11 cellular contexts compared by ENCODE assay signal in the genomic region with DNA sequence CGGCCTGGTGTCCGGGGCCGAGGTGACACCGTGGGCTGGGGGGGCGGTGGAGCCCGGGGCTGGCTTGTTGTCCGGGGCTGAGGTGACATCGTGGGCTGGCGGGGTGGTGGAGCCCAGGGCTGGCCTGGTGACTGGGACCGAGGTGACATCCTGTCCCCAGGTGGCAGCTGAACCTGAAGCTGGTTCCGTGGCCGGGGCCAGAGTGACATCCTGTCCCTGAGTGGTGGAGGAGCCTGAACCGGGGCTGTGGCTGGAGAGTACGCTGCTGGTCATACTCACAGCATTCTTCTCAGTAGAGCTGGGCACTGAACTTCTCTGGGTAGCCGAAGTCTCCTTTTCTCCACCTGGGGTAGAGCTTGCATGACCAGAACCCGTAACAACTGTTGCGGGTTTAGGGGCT. TPM values are rescaled to one million over a fixed set of nuclear protein-coding genes. Genes with fewer than 3 reads are reported as not detected.
DNase-seq lines count a peak whose midpoint lies in the region; ATAC-seq and TF ChIP-seq lines count a peak whose summit lies in the region.
"Had no signal": no experiment of that assay in that cellular context is flagged by ENCODE, and none has a peak within 500 bp of the region (broad histone marks: within the 10 kb centered on the region; RNA-seq: fewer than 3 reads in every experiment).

No MANE protein-coding gene starts in this region.

- H3K9me3 Mint-ChIP-seq in GM23338 = peaks cover 6% of the 10 kb centered on the region; the same call in 1 of the 3 replicates
- peaks cover 0 to 2% (median 0%) of the 10 kb centered on the region in 7 donors for H3K9me3 Mint-ChIP-seq in naive B cell

- H3K4me3 ChIP-seq in GM23338 (no peak overlapping the region), breast epithelium (peak overlapping the region in 2 of 3 donors; percentile 62 to 73), coronary artery (no peak overlapping the region)

- no peak for TF ChIP-seq POLR2A in breast epithelium (IDR thresholded peaks at IDR 0.05)

- no peaks in the 10 kb centered on the region for H3K9me2 ChIP-seq in GM23338 (ENCODE audit: insufficient read depth)

- H3K27ac ChIP-seq in GM23338 (ENCODE audit: low read depth) = no peak overlapping the region
- H3K27ac ChIP-seq in breast epithelium = peak overlapping the region; percentile 98
- H3K27ac ChIP-seq in coronary artery = peak overlapping the region in 1 of 2 donors; percentile 94

- H3K36me3 ChIP-seq in GM23338 (ENCODE audit: insufficient read depth) (peaks cover 2% of the 10 kb centered on the region), breast epithelium (no peaks in the 10 kb centered on the region)

- no peaks in the 10 kb centered on the region for H3K9me3 ChIP-seq in breast epithelium

- H3K79me2 ChIP-seq in GM23338 (replicated peaks; ENCODE audit: insufficient read depth) = peaks cover 16% of the 10 kb centered on the region

- TF ChIP-seq CTCF in GM23338 (conservative IDR thresholded peaks at IDR 0.05; ENCODE audit: low read depth in 2 of 2) (no peak), breast epithelium (IDR thresholded peaks at IDR 0.05) (no peak), coronary artery (IDR thresholded peaks at IDR 0.05) (no peak)

- H3K4me3 Mint-ChIP-seq in GM23338 (peak overlapping the region; percentile 50; the same call in 1 of the 3 replicates), naive B cell (peak overlapping the region in 1 of 8 donors; percentile 94)

- no peak overlapping the region for H2AFZ ChIP-seq in GM23338

- DNase-seq in 8988T = peak; percentile 10
- DNase-seq in GM23338 (ENCODE audit: low spot score) = no peak
- no peak for DNase-seq in breast epithelium (ENCODE audit: low spot score in 2 of 2)
- no peak for DNase-seq in naive B cell
- no peak for DNase-seq in coronary artery (ENCODE audit: low spot score)
- DNase-seq in dedifferentiated amniotic fluid mesenchymal stem cell (ENCODE audit: extremely low spot score) = no peak
- DNase-seq: activated CD8-positive, alpha-beta memory T cell treated with anti-CD3 and anti-CD28 coated beads for 24 hours; foreskin fibroblast; NCI-H2107 had no signal

- no peak overlapping the region; the same call in 1 of the 2 replicates for H3K27ac Mint-ChIP-seq in GM23338
- H3K27ac Mint-ChIP-seq in naive B cell = peak overlapping the region in 4 of 6 donors; percentile 88 to 96 (median 90)

- ATAC-seq in GM23338 (no peak), naive B cell (ENCODE audit: low read depth in 2 of 2) (no peak), GM21526 (IDR thresholded peaks at IDR 0.05; ENCODE audit: low FRiP score, unreplicated experiment) (no peak), GM21390 (IDR thresholded peaks at IDR 0.05; ENCODE audit: unreplicated experiment) (no peak)

- peaks cover 41% of the 10 kb centered on the region for H3K27me3 Mint-ChIP-seq in GM23338 (ENCODE audit: insufficient read depth, low read depth, poor library complexity)
- peaks cover 0 to 24% (median 7%) of the 10 kb centered on the region in 3 donors for H3K27me3 Mint-ChIP-seq in naive B cell

- H3F3A ChIP-seq in GM23338 (replicated peaks; ENCODE audit: low read depth) = peaks cover 19% of the 10 kb centered on the region

- peaks cover 12% of the 10 kb centered on the region for H3K4me1 ChIP-seq in GM23338 (ENCODE audit: insufficient read depth)
- no peaks in the 10 kb centered on the region for H3K4me1 ChIP-seq in breast epithelium

- intact Hi-C loops in breast epithelium (cut with DNase I; ENCODE audit: low total_unique reads) = no loop called here

- H3K36me3 Mint-ChIP-seq in GM23338 (ENCODE audit: low read depth) = peaks cover 21% of the 10 kb centered on the region
- H3K36me3 Mint-ChIP-seq in naive B cell = no peaks in the 10 kb centered on the region

- no peaks in the 10 kb centered on the region for H4K20me1 ChIP-seq in GM23338 (replicated peaks; ENCODE audit: insufficient read depth)

- H3K27me3 ChIP-seq in GM23338 (ENCODE audit: insufficient read depth) (no peaks in the 10 kb centered on the region), breast epithelium (no peaks in the 10 kb centered on the region)

- no peak overlapping the region; the same call in 1 of the 2 replicates for H3K4me2 ChIP-seq in GM23338

- H3K4me1 Mint-ChIP-seq in GM23338 (peaks cover 31% of the 10 kb centered on the region), naive B cell (peaks cover 28 to 39% (median 32%) of the 10 kb centered on the region in 3 donors)

TF ChIP-seq in GM23338, 12 proteins besides CTCF, POLR2A, EP300 and RAD21:
- TF ChIP-seq NANOG (IDR thresholded peaks at IDR 0.05; ENCODE audit: borderline replicate concordance) (no peak), EZH2 (IDR thresholded peaks at IDR 0.05; ENCODE audit: low read depth, unreplicated experiment) (no peak), POLR2AphosphoS5 (IDR thresholded peaks at IDR 0.05; ENCODE audit: low read depth) (no peak), EZH2phosphoT487 (IDR thresholded peaks at IDR 0.05; ENCODE audit: unreplicated experiment) (no peak), ZNF331 (CRISPR knock-in tag; IDR thresholded peaks at IDR 0.05; ENCODE audit: low read depth) (no peak), STAT1 (IDR thresholded peaks at IDR 0.05; ENCODE audit: unreplicated experiment) (no peak), ZNF114 (CRISPR knock-in tag; IDR thresholded peaks at IDR 0.05) (no peak), JUNB (IDR thresholded peaks at IDR 0.05; ENCODE audit: unreplicated experiment) (no peak), CREB1 (CRISPR knock-in tag; IDR thresholded peaks at IDR 0.05; ENCODE audit: low read depth) (no peak)
- TF ChIP-seq, protein P1, sequence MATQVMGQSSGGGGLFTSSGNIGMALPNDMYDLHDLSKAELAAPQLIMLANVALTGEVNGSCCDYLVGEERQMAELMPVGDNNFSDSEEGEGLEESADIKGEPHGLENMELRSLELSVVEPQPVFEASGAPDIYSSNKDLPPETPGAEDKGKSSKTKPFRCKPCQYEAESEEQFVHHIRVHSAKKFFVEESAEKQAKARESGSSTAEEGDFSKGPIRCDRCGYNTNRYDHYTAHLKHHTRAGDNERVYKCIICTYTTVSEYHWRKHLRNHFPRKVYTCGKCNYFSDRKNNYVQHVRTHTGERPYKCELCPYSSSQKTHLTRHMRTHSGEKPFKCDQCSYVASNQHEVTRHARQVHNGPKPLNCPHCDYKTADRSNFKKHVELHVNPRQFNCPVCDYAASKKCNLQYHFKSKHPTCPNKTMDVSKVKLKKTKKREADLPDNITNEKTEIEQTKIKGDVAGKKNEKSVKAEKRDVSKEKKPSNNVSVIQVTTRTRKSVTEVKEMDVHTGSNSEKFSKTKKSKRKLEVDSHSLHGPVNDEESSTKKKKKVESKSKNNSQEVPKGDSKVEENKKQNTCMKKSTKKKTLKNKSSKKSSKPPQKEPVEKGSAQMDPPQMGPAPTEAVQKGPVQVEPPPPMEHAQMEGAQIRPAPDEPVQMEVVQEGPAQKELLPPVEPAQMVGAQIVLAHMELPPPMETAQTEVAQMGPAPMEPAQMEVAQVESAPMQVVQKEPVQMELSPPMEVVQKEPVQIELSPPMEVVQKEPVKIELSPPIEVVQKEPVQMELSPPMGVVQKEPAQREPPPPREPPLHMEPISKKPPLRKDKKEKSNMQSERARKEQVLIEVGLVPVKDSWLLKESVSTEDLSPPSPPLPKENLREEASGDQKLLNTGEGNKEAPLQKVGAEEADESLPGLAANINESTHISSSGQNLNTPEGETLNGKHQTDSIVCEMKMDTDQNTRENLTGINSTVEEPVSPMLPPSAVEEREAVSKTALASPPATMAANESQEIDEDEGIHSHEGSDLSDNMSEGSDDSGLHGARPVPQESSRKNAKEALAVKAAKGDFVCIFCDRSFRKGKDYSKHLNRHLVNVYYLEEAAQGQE (IDR thresholded peaks at IDR 0.05; ENCODE audit: unreplicated experiment) = no peak
- TF ChIP-seq, protein P2, sequence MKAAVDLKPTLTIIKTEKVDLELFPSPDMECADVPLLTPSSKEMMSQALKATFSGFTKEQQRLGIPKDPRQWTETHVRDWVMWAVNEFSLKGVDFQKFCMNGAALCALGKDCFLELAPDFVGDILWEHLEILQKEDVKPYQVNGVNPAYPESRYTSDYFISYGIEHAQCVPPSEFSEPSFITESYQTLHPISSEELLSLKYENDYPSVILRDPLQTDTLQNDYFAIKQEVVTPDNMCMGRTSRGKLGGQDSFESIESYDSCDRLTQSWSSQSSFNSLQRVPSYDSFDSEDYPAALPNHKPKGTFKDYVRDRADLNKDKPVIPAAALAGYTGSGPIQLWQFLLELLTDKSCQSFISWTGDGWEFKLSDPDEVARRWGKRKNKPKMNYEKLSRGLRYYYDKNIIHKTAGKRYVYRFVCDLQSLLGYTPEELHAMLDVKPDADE (IDR thresholded peaks at IDR 0.05) = no peak

RNA-seq across cellular contexts. Expression of gene THBS3, which starts 15.8 kb away (rescaled TPM):
- 1.2 and 6.3 TPM in 2 replicates for total RNA-seq in GM23338 (2014; rRNA removed; shearing (Covaris generic))
- polyA plus RNA-seq in GM23338 (2016; fragmentation: Nextera tagmentation; extraction: Ambion mirVana) = 4.3 and 5.0 TPM in 2 replicates
- 10 to 100 TPM; 17.3 to 27.5 (median 25.9) TPM for total RNA-seq in breast epithelium
- 1 to 10 TPM; 1.1 to 3.9 (median 2.2) TPM for polyA plus RNA-seq in naive B cell (ENCODE audit: low read depth in 6 of 6)

RNA-seq across cellular contexts. Expression of gene MTX1, which starts 16.6 kb away (rescaled TPM):
- 66.7 and 77.7 TPM in 2 replicates for total RNA-seq in GM23338 (2014; rRNA removed; shearing (Covaris generic))
- 106 and 109 TPM in 2 replicates for polyA plus RNA-seq in GM23338 (2016; fragmentation: Nextera tagmentation; extraction: Ambion mirVana)
- 10 to 100 TPM; 41.1 to 50.8 (median 44.8) TPM for total RNA-seq in breast epithelium
- polyA plus RNA-seq in naive B cell (ENCODE audit: low read depth in 6 of 6) = 10 to 100 TPM; 35.5 to 49.1 (median 42.0) TPM

RNA-seq across cellular contexts. Expression of gene TRIM46, which starts 18.3 kb away (rescaled TPM):
- 15.4 and 18.8 TPM in 2 replicates for total RNA-seq in GM23338 (2014; rRNA removed; shearing (Covaris generic))
- polyA plus RNA-seq in GM23338 (2016; fragmentation: Nextera tagmentation; extraction: Ambion mirVana) (7.4 and 8.1 TPM in 2 replicates), naive B cell (ENCODE audit: low read depth in 6 of 6) (under 1 TPM in 2 of 6 donors, not detected in 4; 0.13 to 0.35 TPM)
- 1 to 10 TPM in 1 of 3 donors, under 1 TPM in 1, not detected in 1; 0.98 to 1.5 TPM for total RNA-seq in breast epithelium

RNA-seq across cellular contexts. Expression of gene KRTCAP2, which starts 18.8 kb away (rescaled TPM):
- total RNA-seq in GM23338 (2014; rRNA removed; shearing (Covaris generic)) = 101 and 106 TPM in 2 replicates
- polyA plus RNA-seq in GM23338 (2016; fragmentation: Nextera tagmentation; extraction: Ambion mirVana) (579 and 628 TPM in 2 replicates), naive B cell (ENCODE audit: low read depth in 6 of 6) (100 to 1,000 TPM; 340 to 379 (median 354) TPM)
- 100 to 1,000 TPM; 104 to 147 (median 131) TPM for total RNA-seq in breast epithelium

RNA-seq across cellular contexts. Expression of gene DPM3, which starts 51.6 kb away (rescaled TPM):
- 13.6 and 19.2 TPM in 2 replicates for total RNA-seq in GM23338 (2014; rRNA removed; shearing (Covaris generic))
- polyA plus RNA-seq in GM23338 (2016; fragmentation: Nextera tagmentation; extraction: Ambion mirVana) (71.4 and 76.5 TPM in 2 replicates), naive B cell (ENCODE audit: low read depth in 6 of 6) (100 to 1,000 TPM in 1 of 6 donors, 10 to 100 TPM in 5; 77.4 to 100 (median 90.5) TPM)
- 10 to 100 TPM; 53.7 to 69.4 (median 68.2) TPM for total RNA-seq in breast epithelium

Comparison
In these comparisons a context has a peak if more than half of its experiments do, and no peak if none do; other contexts are left out.
1. H3K4me3 ChIP-seq: peak in breast epithelium (2 of 3); none in GM23338 (single experiment) and coronary artery (single experiment).